ENCODE assay signal across 19 cellular contexts in genomic region chr7:140857048-140857447, GRCh38.
"Had no signal": no experiment of that assay in that cellular context is flagged by ENCODE, and none has a peak within 500 bp of the region (broad histone marks: within the 10 kb centered on the region; RNA-seq: fewer than 3 reads in every experiment).

No MANE protein-coding gene starts in this region.

- H3K4me3 ChIP-seq: dorsolateral prefrontal cortex, mucosa of descending colon, ovary, thyroid gland had no signal

- DNase-seq: activated CD4-positive, alpha-beta T cell treated with anti-CD3 and anti-CD28 coated beads for 48 hours; activated CD8-positive, alpha-beta memory T cell treated with anti-CD3 and anti-CD28 coated beads, Interleukin-2, amount 50 U/mL, for 4 hours; activated CD8-positive, alpha-beta T cell treated with anti-CD3 and anti-CD28 coated beads, Interleukin-2, amount 10 ng/mL, durations not matched to agents 7 days and 5 days; activated gamma-delta T cell; activated T-cell treated with anti-CD3 and anti-CD28 coated beads, Interleukin-2, amount 50 U/mL, for 48 hours; amniotic stem cell; dorsolateral prefrontal cortex; endodermal cell; erythroblast; islet precursor cell; mucosa of descending colon; naive thymus-derived CD4-positive, alpha-beta T cell; ovary; T-helper 2 cell had no signal

- H3K9me3 ChIP-seq: mucosa of descending colon, ovary, thyroid gland had no signal

- H3K27ac ChIP-seq: dorsolateral prefrontal cortex, ovary, thyroid gland had no signal

- H3K27me3 ChIP-seq: dorsolateral prefrontal cortex, ovary, thyroid gland had no signal

- H3K36me3 ChIP-seq: ovary, thyroid gland had no signal

- ATAC-seq: activated CD8-positive, alpha-beta T cell treated with anti-CD3 and anti-CD28 coated beads, Interleukin-2, amount 10 ng/mL, durations not matched to agents 7 days and 5 days; activated naive CD4-positive, alpha-beta T cell treated with anti-CD3 and anti-CD28 coated beads, Interleukin-2, amount 50 U/mL, for 72 hours; left lobe of liver; mucosa of descending colon; naive thymus-derived CD4-positive, alpha-beta T cell; stimulated activated memory B cell treated with anti-CD40 and anti-IgM and Interleukin-4, amounts not matched to agents 10 μg/mL and 1 μg/mL and 100 μg/mL, for 72 hours; WTC11 had no signal
